Comparison of ENCODE assay signal across 9 cellular contexts in genomic region chr4:38162240-38162784, GRCh38.
DNase-seq lines count a peak whose midpoint lies in the region; ATAC-seq, FAIRE-seq and TF ChIP-seq lines count a peak whose summit lies in the region.
"Had no signal": no experiment of that assay in that cellular context is flagged by ENCODE, and none has a peak within 500 bp of the region (broad histone marks: within the 10 kb centered on the region; RNA-seq: fewer than 3 reads in every experiment).

No MANE protein-coding gene starts in this region.

- no peaks in the 10 kb centered on the region for H3K36me3 ChIP-seq in adrenal gland (replicated peaks in 1 of 2)

- TF ChIP-seq POLR2A in A549 (IDR thresholded peaks at IDR 0.05; ENCODE audit: low read length), result no peak
- TF ChIP-seq POLR2A in adrenal gland (IDR thresholded peaks at IDR 0.05), result no peak
- TF ChIP-seq POLR2A in GM12892 (IDR thresholded peaks at IDR 0.05; ENCODE audit: low read depth, low read length), result no peak

- peak; percentile 40 to 75; a peak in 4 of 6 replicates for ATAC-seq in A549

- POLR2A ChIA-PET in A549 (lab: Yijun Ruan, JAX), result no interaction called here

- H3K27ac ChIP-seq in A549 (peak overlapping the region; percentile 83 to 85), adrenal gland (peak overlapping the region in 3 of 5 donors; percentile 49 to 92 (median 56))

- H3K4me1 ChIP-seq in A549 (peaks cover 43% of the 10 kb centered on the region), adrenal gland (replicated peaks in 1 of 2) (peaks cover 0 to 27% of the 10 kb centered on the region in 2 donors)

- no peak for FAIRE-seq in A549 (lab: Jason Lieb, UNC)
- FAIRE-seq in GM12892 (lab: Jason Lieb, UNC), result no peak

- peak in 1 of 2 experiments; percentile 76 for DNase-seq in A549 (ENCODE audit: low read depth in 1 of 2, low spot score in 1 of 2)
- peak; percentile 91 for DNase-seq in HCEC 1CT
- DNase-seq in adrenal gland, result peak; percentile 30 to 79 (median 64)
- peak; percentile 46 for DNase-seq in left kidney (ENCODE audit: low read depth, low spot score)
- no peak for DNase-seq in stimulated activated CD4-positive, alpha-beta T cell treated with anti-CD3 and anti-CD28 coated beads, Interleukin-2, amount 100 ng/mL, for 24 hours
- no peak for DNase-seq in GM12892 (ENCODE audit: insufficient read length)
- DNase-seq in NK-92 treated with Interleukin-12 subunit alpha and Interleukin-12 subunit beta, amount 100 ng/mL, for 24 hours (lab: John Stamatoyannopoulos, UW), result no peak
- DNase-seq in occipital lobe (lab: John Stamatoyannopoulos, UW), result no peak
- DNase-seq: NCI-H1436 treated with DMSO at 0.1 percent for 48 hours had no signal

- no peak for TF ChIP-seq EP300 in A549 (IDR thresholded peaks at IDR 0.05)

- TF ChIP-seq RAD21 in A549 (conservative IDR thresholded peaks at IDR 0.05 in 1 of 2, IDR thresholded peaks at IDR 0.05 in 1 of 2), result no peak

- TF ChIP-seq CTCF in A549 (IDR thresholded peaks at IDR 0.05), result no peak
- no peak for TF ChIP-seq CTCF in adrenal gland (IDR thresholded peaks at IDR 0.05)

- H3K4me2 ChIP-seq in A549, result peak overlapping the region; percentile 62

- no peak overlapping the region for H3K4me3 ChIP-seq in A549
- H3K4me3 ChIP-seq in adrenal gland, result no peak overlapping the region

- H3K27me3 ChIP-seq in adrenal gland, result no peaks in the 10 kb centered on the region

- WGBS in A549 (ENCODE audit: missing lambda C conversion rate), result 53% methylated on average over 4 of the region's 4 CpGs
- WGBS in adrenal gland, 4 donors, result 59 to 74% (median 65%) methylated on average over 4 of the region's 4 CpGs

- CTCF ChIA-PET in A549 (lab: Yijun Ruan, JAX), result interaction anchor here (0.5 to 2.6 kb wide), 2 partner anchors 17 to 100 kb away, joined by 3 to 15 read pairs; no protein-coding TSS in a partner anchor

- intact Hi-C loops in adrenal gland (cut with DNase I), result no loop called here

- H3K9me3 ChIP-seq in A549, result peaks cover 14% of the 10 kb centered on the region; the same call in 2 of the 3 replicates
- no peaks in the 10 kb centered on the region for H3K9me3 ChIP-seq in adrenal gland (replicated peaks in 1 of 3)

TF ChIP-seq in A549, 52 proteins besides CTCF, POLR2A, EP300 and RAD21:
- no peak for TF ChIP-seq FOSL2 (IDR thresholded peaks at IDR 0.05)
- TF ChIP-seq FOSL2 (CRISPR knock-in tag; IDR thresholded peaks at IDR 0.05), result no peak
- no peak for TF ChIP-seq HOXB5 (CRISPR knock-in tag; IDR thresholded peaks at IDR 0.05)
- TF ChIP-seq, protein P1, sequence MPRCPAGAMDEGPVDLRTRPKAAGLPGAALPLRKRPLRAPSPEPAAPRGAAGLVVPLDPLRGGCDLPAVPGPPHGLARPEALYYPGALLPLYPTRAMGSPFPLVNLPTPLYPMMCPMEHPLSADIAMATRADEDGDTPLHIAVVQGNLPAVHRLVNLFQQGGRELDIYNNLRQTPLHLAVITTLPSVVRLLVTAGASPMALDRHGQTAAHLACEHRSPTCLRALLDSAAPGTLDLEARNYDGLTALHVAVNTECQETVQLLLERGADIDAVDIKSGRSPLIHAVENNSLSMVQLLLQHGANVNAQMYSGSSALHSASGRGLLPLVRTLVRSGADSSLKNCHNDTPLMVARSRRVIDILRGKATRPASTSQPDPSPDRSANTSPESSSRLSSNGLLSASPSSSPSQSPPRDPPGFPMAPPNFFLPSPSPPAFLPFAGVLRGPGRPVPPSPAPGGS (IDR thresholded peaks at IDR 0.05), result no peak
- no peak for TF ChIP-seq KDM1A (IDR thresholded peaks at IDR 0.05; ENCODE audit: low read depth)
- no peak for TF ChIP-seq ZSCAN20 (CRISPR knock-in tag; IDR thresholded peaks at IDR 0.05)
- no peak for TF ChIP-seq NPAS2 (CRISPR knock-in tag; IDR thresholded peaks at IDR 0.05; ENCODE audit: borderline replicate concordance)
- TF ChIP-seq TP53 (CRISPR knock-in tag; IDR thresholded peaks at IDR 0.05), result no peak
- no peak for TF ChIP-seq MYC (IDR thresholded peaks at IDR 0.05; ENCODE audit: borderline replicate concordance, low read length)
- no peak for TF ChIP-seq CBX8 (IDR thresholded peaks at IDR 0.05)
- no peak for TF ChIP-seq MAZ (IDR thresholded peaks at IDR 0.05; ENCODE audit: borderline replicate concordance, low read depth, low read length)
- TF ChIP-seq EHF (CRISPR knock-in tag; IDR thresholded peaks at IDR 0.05), result no peak
- no peak for TF ChIP-seq TFCP2L1 (CRISPR knock-in tag; IDR thresholded peaks at IDR 0.05)
- no peak for TF ChIP-seq GATA3 (IDR thresholded peaks at IDR 0.05; ENCODE audit: borderline replicate concordance)
- no peak for TF ChIP-seq NFE2L2 (conservative IDR thresholded peaks at IDR 0.05; ENCODE audit: low read length)
- TF ChIP-seq HOXB13 (CRISPR knock-in tag; IDR thresholded peaks at IDR 0.05; ENCODE audit: low read depth), result no peak

Comparison
In these comparisons a context has a peak if more than half of its experiments do, and no peak if none do; other contexts are left out.
1. DNase-seq: peak in HCEC 1CT (single experiment), adrenal gland (7 of 7) and left kidney (single experiment); none in stimulated activated CD4-positive, alpha-beta T cell treated with anti-CD3 and anti-CD28 coated beads, Interleukin-2, amount 100 ng/mL, for 24 hours (0 of 2), GM12892 (single experiment), NK-92 treated with Interleukin-12 subunit alpha and Interleukin-12 subunit beta, amount 100 ng/mL, for 24 hours (single experiment) and occipital lobe (single experiment).